9 cellular contexts compared by ENCODE assay signal in genomic region chr15:99729920-99730319, GRCh38. TPM values are rescaled to one million over a fixed set of nuclear protein-coding genes. Genes with fewer than 3 reads are reported as not detected.
DNase-seq lines count a peak whose midpoint lies in the region; TF ChIP-seq lines count a peak whose summit lies in the region.
"Had no signal": no experiment of that assay in that cellular context is flagged by ENCODE, and none has a peak within 500 bp of the region (broad histone marks: within the 10 kb centered on the region; RNA-seq: fewer than 3 reads in every experiment).

No MANE protein-coding gene starts in this region.

- H3K4me1 ChIP-seq in MM.1S (ENCODE audit: low read length) (peaks cover 7% of the 10 kb centered on the region; the same call in 1 of the 2 replicates), endocrine pancreas (ENCODE audit: control insufficient read depth, insufficient read depth, low read length) (no peaks in the 10 kb centered on the region), osteoblast (ENCODE audit: insufficient read depth, low read length) (peaks cover 7% of the 10 kb centered on the region)
- H3K4me1 ChIP-seq in CD4-positive, alpha-beta memory T cell (ENCODE audit: insufficient read depth, low read length) = peaks cover 14% of the 10 kb centered on the region

- H3K27me3 ChIP-seq in MM.1S (replicated peaks; ENCODE audit: insufficient read depth, low read length) (no peaks in the 10 kb centered on the region), endocrine pancreas (ENCODE audit: control insufficient read depth, insufficient read depth, low read length) (no peaks in the 10 kb centered on the region), osteoblast (ENCODE audit: insufficient read depth, low read length) (no peaks in the 10 kb centered on the region)
- H3K27me3 ChIP-seq in CD4-positive, alpha-beta memory T cell (ENCODE audit: insufficient read depth, low read length) = no peaks in the 10 kb centered on the region

- H2AFZ ChIP-seq in MM.1S (ENCODE audit: low read length) (no peak overlapping the region), osteoblast (ENCODE audit: low read length) (no peak overlapping the region)

- no peak overlapping the region for H3K9ac ChIP-seq in MM.1S (ENCODE audit: low read length)
- H3K9ac ChIP-seq in endocrine pancreas (ENCODE audit: control insufficient read depth, insufficient read depth, low read length) = peak overlapping the region; percentile 13

- H3F3A ChIP-seq in MM.1S (ENCODE audit: insufficient read depth, low read length) = peaks cover 8% of the 10 kb centered on the region; the same call in 1 of the 2 replicates

- POLR2A ChIA-PET in CD4-positive, alpha-beta memory T cell (lab: Charles Lee; ENCODE audit: partially characterized antibody) = no interaction called here

- H3K36me3 Mint-ChIP-seq in CD4-positive, alpha-beta memory T cell = peaks cover 3 to 19% of the 10 kb centered on the region in 2 donors

- no peak overlapping the region for H3K4me2 ChIP-seq in MM.1S (ENCODE audit: low read depth, low read length)
- H3K4me2 ChIP-seq in osteoblast (ENCODE audit: insufficient read depth, low read length) = peak overlapping the region; percentile 9

- CTCF ChIA-PET in CD4-positive, alpha-beta memory T cell (lab: Charles Lee; ENCODE audit: partially characterized antibody) = interaction anchor here (2.4 to 2.9 kb wide), 2 partner anchors 21 to 26 kb away, joined by 10 to 11 read pairs; no protein-coding TSS in a partner anchor

- H3K36me3 ChIP-seq in MM.1S (replicated peaks; ENCODE audit: insufficient read depth, low read length) = no peaks in the 10 kb centered on the region
- peaks cover 4% of the 10 kb centered on the region for H3K36me3 ChIP-seq in endocrine pancreas (ENCODE audit: control insufficient read depth, insufficient read depth, low read length)
- H3K36me3 ChIP-seq in osteoblast (ENCODE audit: insufficient read depth, low read length) = peaks cover 11% of the 10 kb centered on the region
- peaks cover 13% of the 10 kb centered on the region for H3K36me3 ChIP-seq in CD4-positive, alpha-beta memory T cell (ENCODE audit: insufficient read depth, low read length)

- H3K79me2 ChIP-seq in MM.1S (ENCODE audit: low read length) (0 out of 2 replicates have a peak, but pooled peaks cover 3% of the 10 kb centered on the region), osteoblast (ENCODE audit: insufficient read depth, low read length) (peaks cover 4% of the 10 kb centered on the region)

- intact Hi-C loops in CD4-positive, alpha-beta memory T cell (cut with micrococcal nuclease) = loop anchor here (5.0 to 10.0 kb wide), 3 partner anchors 195 to 1078 kb away; no protein-coding TSS in a partner anchor

- H3K4me1 Mint-ChIP-seq in CD4-positive, alpha-beta memory T cell = peaks cover 12 to 24% (median 16%) of the 10 kb centered on the region in 4 donors

- H3K27ac Mint-ChIP-seq in CD4-positive, alpha-beta memory T cell = no peak overlapping the region
- H3K27ac Mint-ChIP-seq: T-helper 1 cell treated with Interleukin-12 subunit alpha and Interleukin-12 subunit beta and Interleukin-4 antibody, amounts not matched to agents 30 μg/mL and 1 μg/mL, for 36 hours had no signal

- H3K27ac ChIP-seq in MM.1S (ENCODE audit: low read length) (no peak overlapping the region), osteoblast (ENCODE audit: low read depth, low read length) (no peak overlapping the region)
- H3K27ac ChIP-seq in CD4-positive, alpha-beta memory T cell (ENCODE audit: low read depth, low read length) = no peak overlapping the region

- H3K9me2 ChIP-seq in MM.1S (replicated peaks; ENCODE audit: insufficient read depth, low read length) = no peaks in the 10 kb centered on the region

- H4K20me1 ChIP-seq in MM.1S (ENCODE audit: insufficient read depth, low read length) = no peaks in the 10 kb centered on the region
- H4K20me1 ChIP-seq in osteoblast (ENCODE audit: insufficient read depth, low read length) = no peaks in the 10 kb centered on the region

- TF ChIP-seq CTCF in MM.1S (IDR thresholded peaks at IDR 0.05; ENCODE audit: low read length) (peak; percentile 34; the same call in 1 of the 2 replicates), osteoblast (IDR thresholded peaks at IDR 0.05; ENCODE audit: extremely low read depth, low read depth, low read length) (peak; percentile 68)

- no peak overlapping the region for H3K4me3 Mint-ChIP-seq in CD4-positive, alpha-beta memory T cell
- H3K4me3 Mint-ChIP-seq: T-helper 1 cell treated with Interleukin-12 subunit alpha and Interleukin-12 subunit beta and Interleukin-4 antibody, amounts not matched to agents 30 μg/mL and 1 μg/mL, for 36 hours had no signal

- H3K27me3 Mint-ChIP-seq in CD4-positive, alpha-beta memory T cell = no peaks in the 10 kb centered on the region

- H3K9me3 ChIP-seq in MM.1S (replicated peaks; ENCODE audit: insufficient read depth, low read length) (no peaks in the 10 kb centered on the region), endocrine pancreas (ENCODE audit: control insufficient read depth, low read length) (no peaks in the 10 kb centered on the region), osteoblast (ENCODE audit: low read depth, low read length) (no peaks in the 10 kb centered on the region)
- H3K9me3 ChIP-seq in CD4-positive, alpha-beta memory T cell (ENCODE audit: control insufficient read depth in 1 of 2, low read length in 2 of 2) = no peaks in the 10 kb centered on the region

- no peaks in the 10 kb centered on the region for H3K9me3 Mint-ChIP-seq in CD4-positive, alpha-beta memory T cell
- H3K9me3 Mint-ChIP-seq: T-helper 1 cell treated with Interleukin-12 subunit alpha and Interleukin-12 subunit beta and Interleukin-4 antibody, amounts not matched to agents 30 μg/mL and 1 μg/mL, for 36 hours had no signal

- DNase-seq in DMS53 (lab: John Stamatoyannopoulos, UW) = peak; percentile 26
- DNase-seq in DMS53 treated with DMSO at 0.1 percent for 48 hours (lab: John Stamatoyannopoulos, UW; ENCODE audit: unreplicated experiment) = no peak
- DNase-seq in MM.1S = peak; percentile 19
- DNase-seq in osteoblast (ENCODE audit: insufficient read length, low spot score, missing footprints) = peak; percentile 80
- DNase-seq in NCI-H524 treated with DMSO at 0.1 percent for 48 hours (lab: John Stamatoyannopoulos, UW) = no peak
- no peak for DNase-seq in ecto neural progenitor cell (ENCODE audit: low spot score)
- no peak for DNase-seq in CD4-positive, alpha-beta memory T cell

- H3K4me3 ChIP-seq in MM.1S (ENCODE audit: low read length) (no peak overlapping the region), endocrine pancreas (ENCODE audit: control insufficient read depth, insufficient read depth, low read length) (no peak overlapping the region), osteoblast (ENCODE audit: insufficient read depth, low read length) (no peak overlapping the region)
- H3K4me3 ChIP-seq in CD4-positive, alpha-beta memory T cell (ENCODE audit: low read length in 2 of 2) = no peak overlapping the region

RNA-seq across cellular contexts. Expression of gene LYSMD4, which starts 3.3 kb away (rescaled TPM):
- 8.7 and 11.2 TPM in 2 replicates for total RNA-seq in osteoblast
- total RNA-seq in CD4-positive, alpha-beta memory T cell = 10 to 100 TPM; 18.0 to 19.0 TPM
- 1 to 10 TPM; 4.4 to 6.5 TPM for polyA plus RNA-seq in CD4-positive, alpha-beta memory T cell

Comparison
In these comparisons a context has a peak if more than half of its experiments do, and no peak if none do; other contexts are left out.
1. DNase-seq: peak in DMS53 (single experiment), MM.1S (single experiment) and osteoblast (single experiment); none in DMS53 treated with DMSO at 0.1 percent for 48 hours (single experiment), NCI-H524 treated with DMSO at 0.1 percent for 48 hours (single experiment), ecto neural progenitor cell (single experiment) and CD4-positive, alpha-beta memory T cell (0 of 5).